1 cellular context compared by ENCODE assay signal in genomic region chr11:14642453-14642852, GRCh38.
TF ChIP-seq lines count a peak whose summit lies in the region.

No MANE protein-coding gene starts in this region.

TF ChIP-seq in SK-N-SH, 30 proteins besides CTCF, POLR2A, EP300 and RAD21 (continued from another document):
- TF ChIP-seq REST (IDR thresholded peaks at IDR 0.05; ENCODE audit: low read depth, low read length) (no peak), RCOR1 (IDR thresholded peaks at IDR 0.05; ENCODE audit: low read length) (no peak), TCF12 (IDR thresholded peaks at IDR 0.05) (no peak), NFIC (IDR thresholded peaks at IDR 0.05; ENCODE audit: borderline replicate concordance) (no peak), YY1 (IDR thresholded peaks at IDR 0.05; ENCODE audit: low read depth) (no peak), JUND (IDR thresholded peaks at IDR 0.05) (no peak), MEF2A (IDR thresholded peaks at IDR 0.05; ENCODE audit: borderline replicate concordance, low read depth) (no peak), MXI1 (IDR thresholded peaks at IDR 0.05; ENCODE audit: low read depth, low read length) (no peak), PBX3 (IDR thresholded peaks at IDR 0.05) (no peak), CHD2 (IDR thresholded peaks at IDR 0.05; ENCODE audit: low read length, partially characterized antibody) (no peak), TEAD4 (IDR thresholded peaks at IDR 0.05; ENCODE audit: borderline replicate concordance, insufficient read depth) (no peak), RXRA (IDR thresholded peaks at IDR 0.05; ENCODE audit: borderline replicate concordance, low read depth) (no peak), FOXJ3 (CRISPR knock-in tag; IDR thresholded peaks at IDR 0.05) (no peak), FOXM1 (IDR thresholded peaks at IDR 0.05; ENCODE audit: low read depth) (no peak)
